ENCODE assay signal across 1 cellular context in the genomic region with DNA sequence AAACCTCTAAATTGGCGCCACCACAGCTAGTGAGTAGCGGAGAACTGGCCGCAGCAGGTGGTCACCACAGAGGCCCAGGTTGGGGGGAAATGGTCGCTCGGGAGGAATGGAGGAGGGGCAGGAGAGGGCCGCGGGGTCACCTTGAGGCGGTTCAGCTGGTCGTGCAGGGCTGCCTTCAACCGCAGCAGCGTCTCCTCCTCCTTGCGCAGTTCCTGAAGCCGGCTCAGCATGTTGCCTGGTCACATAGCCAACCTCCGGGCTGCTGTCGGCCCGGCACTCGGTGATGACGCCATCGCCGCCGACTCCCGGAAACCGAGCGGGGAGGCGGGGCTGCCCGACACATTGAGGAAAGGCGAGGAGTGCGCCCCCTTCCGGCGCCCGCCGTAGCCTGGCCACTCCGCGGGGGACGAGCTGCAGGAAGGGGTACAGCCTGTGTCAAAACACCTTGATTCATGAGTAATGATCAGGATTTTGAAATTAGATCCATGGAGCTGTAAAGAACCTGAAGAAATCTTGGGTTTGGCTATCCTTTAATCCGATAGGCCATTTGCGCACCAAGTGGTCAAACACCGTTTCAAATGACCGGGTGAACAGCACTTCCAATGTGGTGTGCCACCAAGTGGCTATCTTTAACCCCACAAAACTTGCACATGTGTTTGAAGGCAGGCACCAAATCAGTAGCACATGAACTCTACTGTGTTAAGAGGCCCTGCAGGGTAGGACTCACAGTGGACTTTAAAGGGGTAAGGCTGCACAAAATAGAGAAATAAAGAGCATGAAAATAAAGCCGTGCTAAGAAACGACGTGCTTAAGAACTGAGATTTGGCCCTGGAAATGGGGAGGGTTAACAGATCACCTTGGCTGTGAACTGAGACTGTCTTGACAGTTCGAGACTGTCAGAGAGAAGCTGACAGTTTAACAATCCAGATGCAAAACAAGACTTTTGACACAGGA.
TF ChIP-seq lines count a peak whose summit lies in the region.

A gene with protein sequence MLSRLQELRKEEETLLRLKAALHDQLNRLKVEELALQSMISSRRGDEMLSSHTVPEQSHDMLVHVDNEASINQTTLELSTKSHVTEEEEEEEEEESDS (minus strand): TSS at position 261 of the 954 bp plus-strand sequence. CDS start 31 bp downstream, at position 230.

TF ChIP-seq in HepG2, 621 proteins besides CTCF, POLR2A, EP300 and RAD21 (continued from another document and continues in another):
- TF ChIP-seq, protein P1, sequence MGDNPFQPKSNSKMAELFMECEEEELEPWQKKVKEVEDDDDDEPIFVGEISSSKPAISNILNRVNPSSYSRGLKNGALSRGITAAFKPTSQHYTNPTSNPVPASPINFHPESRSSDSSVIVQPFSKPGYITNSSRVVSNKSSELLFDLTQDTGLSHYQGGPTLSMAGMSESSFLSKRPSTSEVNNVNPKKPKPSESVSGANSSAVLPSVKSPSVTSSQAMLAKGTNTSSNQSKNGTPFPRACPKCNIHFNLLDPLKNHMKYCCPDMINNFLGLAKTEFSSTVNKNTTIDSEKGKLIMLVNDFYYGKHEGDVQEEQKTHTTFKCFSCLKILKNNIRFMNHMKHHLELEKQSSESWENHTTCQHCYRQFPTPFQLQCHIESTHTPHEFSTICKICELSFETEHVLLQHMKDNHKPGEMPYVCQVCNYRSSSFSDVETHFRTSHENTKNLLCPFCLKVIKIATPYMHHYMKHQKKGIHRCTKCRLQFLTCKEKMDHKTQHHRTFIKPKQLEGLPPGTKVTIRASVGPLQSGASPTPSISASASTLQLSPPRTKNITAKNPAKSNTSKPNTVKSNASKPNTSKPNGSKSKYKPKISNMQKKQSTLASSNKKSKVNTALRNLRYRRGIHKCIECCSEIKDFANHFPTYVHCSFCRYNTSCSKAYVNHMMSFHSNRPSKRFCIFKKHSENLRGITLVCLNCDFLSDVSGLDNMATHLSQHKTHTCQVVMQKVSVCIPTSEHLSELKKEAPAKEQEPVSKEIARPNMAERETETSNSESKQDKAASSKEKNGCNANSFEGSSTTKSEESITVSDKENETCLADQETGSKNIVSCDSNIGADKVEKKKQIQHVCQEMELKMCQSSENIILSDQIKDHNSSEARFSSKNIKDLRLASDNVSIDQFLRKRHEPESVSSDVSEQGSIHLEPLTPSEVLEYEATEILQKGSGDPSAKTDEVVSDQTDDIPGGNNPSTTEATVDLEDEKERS (CRISPR knock-in tag; IDR thresholded peaks at IDR 0.05), result peak; percentile 82; the same call in 1 of the 2 replicates
- TF ChIP-seq ZNF567 (CRISPR knock-in tag; IDR thresholded peaks at IDR 0.05; ENCODE audit: borderline replicate concordance) (peak; percentile 55; the same call in 1 of the 2 replicates), ZNF34 (CRISPR knock-in tag; IDR thresholded peaks at IDR 0.05; ENCODE audit: borderline replicate concordance) (peak; percentile 71; the same call in 1 of the 2 replicates), GFI1 (CRISPR knock-in tag; IDR thresholded peaks at IDR 0.05; ENCODE audit: borderline replicate concordance) (peak; percentile 38; the same call in 1 of the 2 replicates), ISX (CRISPR knock-in tag; conservative IDR thresholded peaks at IDR 0.05) (no peak), ZNF816 (CRISPR knock-in tag; IDR thresholded peaks at IDR 0.05; ENCODE audit: borderline replicate concordance) (peak; percentile 69; the same call in 1 of the 2 replicates), ZSCAN9 (CRISPR knock-in tag; IDR thresholded peaks at IDR 0.05; ENCODE audit: borderline replicate concordance) (peak; percentile 76; the same call in 1 of the 2 replicates), ZNF441 (CRISPR knock-in tag; IDR thresholded peaks at IDR 0.05; ENCODE audit: borderline replicate concordance) (peak; percentile 31; the same call in 1 of the 2 replicates), NFYB (CRISPR knock-in tag; IDR thresholded peaks at IDR 0.05) (no peak), NCOA1 (CRISPR knock-in tag; IDR thresholded peaks at IDR 0.05) (peak; percentile 79; the same call in 1 of the 2 replicates), MED13 (CRISPR knock-in tag; IDR thresholded peaks at IDR 0.05) (no peak), CHCHD3 (CRISPR knock-in tag; IDR thresholded peaks at IDR 0.05) (0 out of 2 replicates have a peak, but pooled peaks have one; percentile 46), ZNF224 (CRISPR knock-in tag; IDR thresholded peaks at IDR 0.05) (peak; percentile 72; the same call in 1 of the 2 replicates), HOXD1 (CRISPR knock-in tag; IDR thresholded peaks at IDR 0.05) (no peak; the same call in 1 of the 2 replicates), CBX5 (CRISPR knock-in tag; IDR thresholded peaks at IDR 0.05; ENCODE audit: borderline replicate concordance) (peak; percentile 71; the same call in 1 of the 2 replicates)
- TF ChIP-seq, protein P2, sequence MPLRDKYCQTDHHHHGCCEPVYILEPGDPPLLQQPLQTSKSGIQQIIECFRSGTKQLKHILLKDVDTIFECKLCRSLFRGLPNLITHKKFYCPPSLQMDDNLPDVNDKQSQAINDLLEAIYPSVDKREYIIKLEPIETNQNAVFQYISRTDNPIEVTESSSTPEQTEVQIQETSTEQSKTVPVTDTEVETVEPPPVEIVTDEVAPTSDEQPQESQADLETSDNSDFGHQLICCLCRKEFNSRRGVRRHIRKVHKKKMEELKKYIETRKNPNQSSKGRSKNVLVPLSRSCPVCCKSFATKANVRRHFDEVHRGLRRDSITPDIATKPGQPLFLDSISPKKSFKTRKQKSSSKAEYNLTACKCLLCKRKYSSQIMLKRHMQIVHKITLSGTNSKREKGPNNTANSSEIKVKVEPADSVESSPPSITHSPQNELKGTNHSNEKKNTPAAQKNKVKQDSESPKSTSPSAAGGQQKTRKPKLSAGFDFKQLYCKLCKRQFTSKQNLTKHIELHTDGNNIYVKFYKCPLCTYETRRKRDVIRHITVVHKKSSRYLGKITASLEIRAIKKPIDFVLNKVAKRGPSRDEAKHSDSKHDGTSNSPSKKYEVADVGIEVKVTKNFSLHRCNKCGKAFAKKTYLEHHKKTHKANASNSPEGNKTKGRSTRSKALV (CRISPR knock-in tag; IDR thresholded peaks at IDR 0.05), result no peak; the same call in 1 of the 2 replicates
- TF ChIP-seq, protein P3, sequence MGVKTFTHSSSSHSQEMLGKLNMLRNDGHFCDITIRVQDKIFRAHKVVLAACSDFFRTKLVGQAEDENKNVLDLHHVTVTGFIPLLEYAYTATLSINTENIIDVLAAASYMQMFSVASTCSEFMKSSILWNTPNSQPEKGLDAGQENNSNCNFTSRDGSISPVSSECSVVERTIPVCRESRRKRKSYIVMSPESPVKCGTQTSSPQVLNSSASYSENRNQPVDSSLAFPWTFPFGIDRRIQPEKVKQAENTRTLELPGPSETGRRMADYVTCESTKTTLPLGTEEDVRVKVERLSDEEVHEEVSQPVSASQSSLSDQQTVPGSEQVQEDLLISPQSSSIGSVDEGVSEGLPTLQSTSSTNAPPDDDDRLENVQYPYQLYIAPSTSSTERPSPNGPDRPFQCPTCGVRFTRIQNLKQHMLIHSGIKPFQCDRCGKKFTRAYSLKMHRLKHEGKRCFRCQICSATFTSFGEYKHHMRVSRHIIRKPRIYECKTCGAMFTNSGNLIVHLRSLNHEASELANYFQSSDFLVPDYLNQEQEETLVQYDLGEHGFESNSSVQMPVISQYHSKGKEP (CRISPR knock-in tag; IDR thresholded peaks at IDR 0.05), result no peak
- TF ChIP-seq, protein P4, sequence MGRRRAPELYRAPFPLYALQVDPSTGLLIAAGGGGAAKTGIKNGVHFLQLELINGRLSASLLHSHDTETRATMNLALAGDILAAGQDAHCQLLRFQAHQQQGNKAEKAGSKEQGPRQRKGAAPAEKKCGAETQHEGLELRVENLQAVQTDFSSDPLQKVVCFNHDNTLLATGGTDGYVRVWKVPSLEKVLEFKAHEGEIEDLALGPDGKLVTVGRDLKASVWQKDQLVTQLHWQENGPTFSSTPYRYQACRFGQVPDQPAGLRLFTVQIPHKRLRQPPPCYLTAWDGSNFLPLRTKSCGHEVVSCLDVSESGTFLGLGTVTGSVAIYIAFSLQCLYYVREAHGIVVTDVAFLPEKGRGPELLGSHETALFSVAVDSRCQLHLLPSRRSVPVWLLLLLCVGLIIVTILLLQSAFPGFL (CRISPR knock-in tag; IDR thresholded peaks at IDR 0.05), result no peak
- TF ChIP-seq, protein P5, sequence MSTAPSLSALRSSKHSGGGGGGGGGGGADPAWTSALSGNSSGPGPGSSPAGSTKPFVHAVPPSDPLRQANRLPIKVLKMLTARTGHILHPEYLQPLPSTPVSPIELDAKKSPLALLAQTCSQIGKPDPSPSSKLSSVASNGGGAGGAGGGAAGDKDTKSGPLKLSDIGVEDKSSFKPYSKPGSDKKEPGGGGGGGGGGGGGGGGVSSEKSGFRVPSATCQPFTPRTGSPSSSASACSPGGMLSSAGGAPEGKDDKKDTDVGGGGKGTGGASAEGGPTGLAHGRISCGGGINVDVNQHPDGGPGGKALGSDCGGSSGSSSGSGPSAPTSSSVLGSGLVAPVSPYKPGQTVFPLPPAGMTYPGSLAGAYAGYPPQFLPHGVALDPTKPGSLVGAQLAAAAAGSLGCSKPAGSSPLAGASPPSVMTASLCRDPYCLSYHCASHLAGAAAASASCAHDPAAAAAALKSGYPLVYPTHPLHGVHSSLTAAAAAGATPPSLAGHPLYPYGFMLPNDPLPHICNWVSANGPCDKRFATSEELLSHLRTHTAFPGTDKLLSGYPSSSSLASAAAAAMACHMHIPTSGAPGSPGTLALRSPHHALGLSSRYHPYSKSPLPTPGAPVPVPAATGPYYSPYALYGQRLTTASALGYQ (CRISPR knock-in tag; IDR thresholded peaks at IDR 0.05), result no peak
- TF ChIP-seq, protein P6, sequence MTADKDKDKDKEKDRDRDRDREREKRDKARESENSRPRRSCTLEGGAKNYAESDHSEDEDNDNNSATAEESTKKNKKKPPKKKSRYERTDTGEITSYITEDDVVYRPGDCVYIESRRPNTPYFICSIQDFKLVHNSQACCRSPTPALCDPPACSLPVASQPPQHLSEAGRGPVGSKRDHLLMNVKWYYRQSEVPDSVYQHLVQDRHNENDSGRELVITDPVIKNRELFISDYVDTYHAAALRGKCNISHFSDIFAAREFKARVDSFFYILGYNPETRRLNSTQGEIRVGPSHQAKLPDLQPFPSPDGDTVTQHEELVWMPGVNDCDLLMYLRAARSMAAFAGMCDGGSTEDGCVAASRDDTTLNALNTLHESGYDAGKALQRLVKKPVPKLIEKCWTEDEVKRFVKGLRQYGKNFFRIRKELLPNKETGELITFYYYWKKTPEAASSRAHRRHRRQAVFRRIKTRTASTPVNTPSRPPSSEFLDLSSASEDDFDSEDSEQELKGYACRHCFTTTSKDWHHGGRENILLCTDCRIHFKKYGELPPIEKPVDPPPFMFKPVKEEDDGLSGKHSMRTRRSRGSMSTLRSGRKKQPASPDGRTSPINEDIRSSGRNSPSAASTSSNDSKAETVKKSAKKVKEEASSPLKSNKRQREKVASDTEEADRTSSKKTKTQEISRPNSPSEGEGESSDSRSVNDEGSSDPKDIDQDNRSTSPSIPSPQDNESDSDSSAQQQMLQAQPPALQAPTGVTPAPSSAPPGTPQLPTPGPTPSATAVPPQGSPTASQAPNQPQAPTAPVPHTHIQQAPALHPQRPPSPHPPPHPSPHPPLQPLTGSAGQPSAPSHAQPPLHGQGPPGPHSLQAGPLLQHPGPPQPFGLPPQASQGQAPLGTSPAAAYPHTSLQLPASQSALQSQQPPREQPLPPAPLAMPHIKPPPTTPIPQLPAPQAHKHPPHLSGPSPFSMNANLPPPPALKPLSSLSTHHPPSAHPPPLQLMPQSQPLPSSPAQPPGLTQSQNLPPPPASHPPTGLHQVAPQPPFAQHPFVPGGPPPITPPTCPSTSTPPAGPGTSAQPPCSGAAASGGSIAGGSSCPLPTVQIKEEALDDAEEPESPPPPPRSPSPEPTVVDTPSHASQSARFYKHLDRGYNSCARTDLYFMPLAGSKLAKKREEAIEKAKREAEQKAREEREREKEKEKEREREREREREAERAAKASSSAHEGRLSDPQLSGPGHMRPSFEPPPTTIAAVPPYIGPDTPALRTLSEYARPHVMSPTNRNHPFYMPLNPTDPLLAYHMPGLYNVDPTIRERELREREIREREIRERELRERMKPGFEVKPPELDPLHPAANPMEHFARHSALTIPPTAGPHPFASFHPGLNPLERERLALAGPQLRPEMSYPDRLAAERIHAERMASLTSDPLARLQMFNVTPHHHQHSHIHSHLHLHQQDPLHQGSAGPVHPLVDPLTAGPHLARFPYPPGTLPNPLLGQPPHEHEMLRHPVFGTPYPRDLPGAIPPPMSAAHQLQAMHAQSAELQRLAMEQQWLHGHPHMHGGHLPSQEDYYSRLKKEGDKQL (CRISPR knock-in tag; IDR thresholded peaks at IDR 0.05; ENCODE audit: low read depth), result 0 out of 2 replicates have a peak, but pooled peaks have one; percentile 42
- TF ChIP-seq, protein P7, sequence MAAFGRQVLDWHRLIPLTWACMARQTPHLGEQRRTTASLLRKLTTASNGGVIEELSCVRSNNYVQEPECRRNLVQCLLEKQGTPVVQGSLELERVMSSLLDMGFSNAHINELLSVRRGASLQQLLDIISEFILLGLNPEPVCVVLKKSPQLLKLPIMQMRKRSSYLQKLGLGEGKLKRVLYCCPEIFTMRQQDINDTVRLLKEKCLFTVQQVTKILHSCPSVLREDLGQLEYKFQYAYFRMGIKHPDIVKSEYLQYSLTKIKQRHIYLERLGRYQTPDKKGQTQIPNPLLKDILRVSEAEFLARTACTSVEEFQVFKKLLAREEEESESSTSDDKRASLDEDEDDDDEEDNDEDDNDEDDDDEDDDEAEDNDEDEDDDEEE (CRISPR knock-in tag; IDR thresholded peaks at IDR 0.05), result peak; percentile 25; the same call in 1 of the 2 replicates
- TF ChIP-seq, protein P8, sequence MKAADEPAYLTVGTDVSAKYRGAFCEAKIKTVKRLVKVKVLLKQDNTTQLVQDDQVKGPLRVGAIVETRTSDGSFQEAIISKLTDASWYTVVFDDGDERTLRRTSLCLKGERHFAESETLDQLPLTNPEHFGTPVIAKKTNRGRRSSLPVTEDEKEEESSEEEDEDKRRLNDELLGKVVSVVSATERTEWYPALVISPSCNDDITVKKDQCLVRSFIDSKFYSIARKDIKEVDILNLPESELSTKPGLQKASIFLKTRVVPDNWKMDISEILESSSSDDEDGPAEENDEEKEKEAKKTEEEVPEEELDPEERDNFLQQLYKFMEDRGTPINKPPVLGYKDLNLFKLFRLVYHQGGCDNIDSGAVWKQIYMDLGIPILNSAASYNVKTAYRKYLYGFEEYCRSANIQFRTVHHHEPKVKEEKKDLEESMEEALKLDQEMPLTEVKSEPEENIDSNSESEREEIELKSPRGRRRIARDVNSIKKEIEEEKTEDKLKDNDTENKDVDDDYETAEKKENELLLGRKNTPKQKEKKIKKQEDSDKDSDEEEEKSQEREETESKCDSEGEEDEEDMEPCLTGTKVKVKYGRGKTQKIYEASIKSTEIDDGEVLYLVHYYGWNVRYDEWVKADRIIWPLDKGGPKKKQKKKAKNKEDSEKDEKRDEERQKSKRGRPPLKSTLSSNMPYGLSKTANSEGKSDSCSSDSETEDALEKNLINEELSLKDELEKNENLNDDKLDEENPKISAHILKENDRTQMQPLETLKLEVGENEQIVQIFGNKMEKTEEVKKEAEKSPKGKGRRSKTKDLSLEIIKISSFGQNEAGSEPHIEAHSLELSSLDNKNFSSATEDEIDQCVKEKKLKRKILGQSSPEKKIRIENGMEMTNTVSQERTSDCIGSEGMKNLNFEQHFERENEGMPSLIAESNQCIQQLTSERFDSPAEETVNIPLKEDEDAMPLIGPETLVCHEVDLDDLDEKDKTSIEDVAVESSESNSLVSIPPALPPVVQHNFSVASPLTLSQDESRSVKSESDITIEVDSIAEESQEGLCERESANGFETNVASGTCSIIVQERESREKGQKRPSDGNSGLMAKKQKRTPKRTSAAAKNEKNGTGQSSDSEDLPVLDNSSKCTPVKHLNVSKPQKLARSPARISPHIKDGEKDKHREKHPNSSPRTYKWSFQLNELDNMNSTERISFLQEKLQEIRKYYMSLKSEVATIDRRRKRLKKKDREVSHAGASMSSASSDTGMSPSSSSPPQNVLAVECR (CRISPR knock-in tag; IDR thresholded peaks at IDR 0.05; ENCODE audit: borderline replicate concordance), result peak; percentile 99
- TF ChIP-seq, protein P9, sequence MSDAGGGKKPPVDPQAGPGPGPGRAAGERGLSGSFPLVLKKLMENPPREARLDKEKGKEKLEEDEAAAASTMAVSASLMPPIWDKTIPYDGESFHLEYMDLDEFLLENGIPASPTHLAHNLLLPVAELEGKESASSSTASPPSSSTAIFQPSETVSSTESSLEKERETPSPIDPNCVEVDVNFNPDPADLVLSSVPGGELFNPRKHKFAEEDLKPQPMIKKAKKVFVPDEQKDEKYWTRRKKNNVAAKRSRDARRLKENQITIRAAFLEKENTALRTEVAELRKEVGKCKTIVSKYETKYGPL (CRISPR knock-in tag; IDR thresholded peaks at IDR 0.05), result no peak
